In genomic region chr4:87006531-87007344, GRCh38 we compare ENCODE assay signal across 1 cellular context.
A peak's percentile ranks its signal among the peaks of the same experiment; 100 is the strongest.
TF ChIP-seq lines count a peak whose summit lies in the region.

No MANE protein-coding gene starts in this region.

TF ChIP-seq in GM12878, 131 proteins besides CTCF, POLR2A, EP300 and RAD21 (continued from another document):
- peak; percentile 87 for TF ChIP-seq MLLT1 (IDR thresholded peaks at IDR 0.05)
- peak; percentile 82 for TF ChIP-seq IKZF1 (conservative IDR thresholded peaks at IDR 0.05)
- 0 out of 2 replicates have a peak, but pooled peaks have one; percentile 32 for TF ChIP-seq NFIC (IDR thresholded peaks at IDR 0.05; ENCODE audit: low read depth, low read length)
- TF ChIP-seq E2F8 (IDR thresholded peaks at IDR 0.05; ENCODE audit: low read depth, partially characterized antibody): no peak
- peak; percentile 96 for TF ChIP-seq JUND (IDR thresholded peaks at IDR 0.05; ENCODE audit: low read depth, low read length)
- TF ChIP-seq BCL11A (IDR thresholded peaks at IDR 0.05; ENCODE audit: low read depth, low read length): no peak
- TF ChIP-seq CUX1 (IDR thresholded peaks at IDR 0.05; ENCODE audit: insufficient replicate concordance, low read depth, low read length): no peak
- no peak for TF ChIP-seq HDAC2 (IDR thresholded peaks at IDR 0.05)
- TF ChIP-seq TCF12 (IDR thresholded peaks at IDR 0.05; ENCODE audit: low read depth, low read length): peak; percentile 63; the same call in 1 of the 2 replicates
- TF ChIP-seq BMI1 (IDR thresholded peaks at IDR 0.05; ENCODE audit: borderline replicate concordance): no peak; the same call in 1 of the 2 replicates
- no peak for TF ChIP-seq JUNB (IDR thresholded peaks at IDR 0.05)
- TF ChIP-seq TCF7 (IDR thresholded peaks at IDR 0.05; ENCODE audit: borderline replicate concordance): no peak
- TF ChIP-seq SPI1 (IDR thresholded peaks at IDR 0.05; ENCODE audit: borderline replicate concordance, insufficient read depth, low read depth, low read length): no peak
- no peak for TF ChIP-seq HSF1 (IDR thresholded peaks at IDR 0.05; ENCODE audit: low read depth, low read length)
- TF ChIP-seq MTA2 (IDR thresholded peaks at IDR 0.05; ENCODE audit: low read depth): no peak
- TF ChIP-seq SUZ12 (IDR thresholded peaks at IDR 0.05; ENCODE audit: unreplicated experiment): no peak
- TF ChIP-seq MAX (IDR thresholded peaks at IDR 0.05; ENCODE audit: low read depth, low read length): peak; percentile 42
- no peak for TF ChIP-seq USF1 (IDR thresholded peaks at IDR 0.05; ENCODE audit: borderline replicate concordance, extremely low read length, insufficient read depth, low read depth, low read length)
- TF ChIP-seq TAF1 (IDR thresholded peaks at IDR 0.05; ENCODE audit: borderline replicate concordance, low read depth, low read length): peak; percentile 96
- TF ChIP-seq REST (IDR thresholded peaks at IDR 0.05; ENCODE audit: low read depth, low read length): 0 out of 2 replicates have a peak, but pooled peaks have one; percentile 20
- no peak for TF ChIP-seq WRNIP1 (IDR thresholded peaks at IDR 0.05; ENCODE audit: borderline replicate concordance, low read depth, low read length)
- no peak for TF ChIP-seq KDM1A (IDR thresholded peaks at IDR 0.05; ENCODE audit: borderline replicate concordance)
- peak; percentile 73 for TF ChIP-seq ZSCAN29 (IDR thresholded peaks at IDR 0.05)
- TF ChIP-seq HCFC1 (IDR thresholded peaks at IDR 0.05; ENCODE audit: low read length): no peak; the same call in 1 of the 2 replicates
- no peak for TF ChIP-seq IRF5 (IDR thresholded peaks at IDR 0.05; ENCODE audit: borderline replicate concordance)
- TF ChIP-seq ZNF687 (IDR thresholded peaks at IDR 0.05): peak; percentile 79
